Comparison of ENCODE assay signal across 19 cellular contexts in the genomic region with DNA sequence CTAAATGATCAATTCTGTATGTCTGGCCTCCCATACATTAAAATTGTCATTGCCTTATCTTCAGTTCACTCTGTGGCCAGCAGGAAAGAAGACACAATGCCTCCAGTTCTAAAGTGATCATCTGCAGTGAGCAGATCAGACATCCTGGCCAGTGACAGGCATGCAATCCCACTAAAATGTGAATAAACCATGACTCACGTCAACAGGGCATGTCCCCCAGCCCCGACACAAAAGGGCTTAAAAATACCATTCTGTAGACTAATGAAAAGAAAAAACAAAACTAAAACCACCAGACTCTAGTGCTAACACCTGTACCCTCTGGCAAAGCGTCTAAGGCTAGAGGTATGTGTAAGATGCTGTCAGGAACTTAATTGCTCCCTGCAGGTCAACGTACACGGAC. TPM values are rescaled to one million over a fixed set of nuclear protein-coding genes. Genes with fewer than 3 reads are reported as not detected.
A peak's percentile ranks its signal among the peaks of the same experiment; 100 is the strongest.
DNase-seq lines count a peak whose midpoint lies in the region; TF ChIP-seq lines count a peak whose summit lies in the region.
"Had no signal": no experiment of that assay in that cellular context is flagged by ENCODE, and none has a peak within 500 bp of the region (broad histone marks: within the 10 kb centered on the region; RNA-seq: fewer than 3 reads in every experiment).

No MANE protein-coding gene starts in this region.

- TF ChIP-seq CTCF in astrocyte of the spinal cord (IDR thresholded peaks at IDR 0.05; ENCODE audit: low read depth, low read length), result no peak

- no peak overlapping the region for H3K4me3 ChIP-seq in astrocyte of the spinal cord (ENCODE audit: low read depth, low read length)
- H3K4me3 ChIP-seq: ascending aorta, BLaER1, heart left ventricle, left lung had no signal

- DNase-seq in AG20443 (ENCODE audit: low spot score) (peak; percentile 40), M059J (ENCODE audit: low read depth) (peak; percentile 92), astrocyte of the spinal cord (ENCODE audit: low read depth, low spot score) (peak; percentile 87), kidney tubule cell (ENCODE audit: low spot score) (peak; percentile 77), NCI-H82 treated with DMSO at 0.1 percent for 48 hours (lab: John Stamatoyannopoulos, UW; ENCODE audit: unreplicated experiment) (no peak), NCI-H128 (lab: John Stamatoyannopoulos, UW; ENCODE audit: unreplicated experiment) (no peak)
- DNase-seq in NK-92 treated with Interleukin-12 subunit alpha and Interleukin-12 subunit beta, amount 100 ng/mL, for 24 hours (lab: John Stamatoyannopoulos, UW), result no peak
- DNase-seq in stimulated activated CD4-positive, alpha-beta T cell treated with anti-CD3 and anti-CD28 coated beads, Interleukin-4, amount 100 ng/mL, for 4 hours, result no peak
- DNase-seq: activated CD4-positive, alpha-beta T cell treated with anti-CD3 and anti-CD28 coated beads, Interleukin-2, amount 50 U/mL, for 48 hours; DMS79; effector CD8-positive, alpha-beta T cell; heart left ventricle; KBM-7; left lung; NCI-H146; stimulated activated CD4-positive, alpha-beta T cell treated with anti-CD3 and anti-CD28 coated beads, Interleukin-4, amount 100 ng/mL, for 1 hour had no signal

- in situ Hi-C loops in astrocyte of the spinal cord (cut with HindIII; ENCODE audit: low sequenced_read_pairs), result no loop called here

RNA-seq across cellular contexts. Expression of gene DDX31, which starts 38.5 kb away (rescaled TPM):
- total RNA-seq in M059J (2014; rRNA removed; shearing (Covaris generic)), result 11.6 and 18.0 TPM in 2 replicates

RNA-seq across cellular contexts. Expression of gene GTF3C4, which starts 39.0 kb away (rescaled TPM):
- 14.6 and 23.3 TPM in 2 replicates for total RNA-seq in M059J (2014; rRNA removed; shearing (Covaris generic))

RNA-seq across cellular contexts. Expression of gene BARHL1, which starts 48.9 kb away (rescaled TPM):
- total RNA-seq in M059J (2014; rRNA removed; shearing (Covaris generic)), result not detected in 2 replicates
- total RNA-seq: ascending aorta, heart left ventricle, left lung, NCI-H460 had no signal

Comparison
In these comparisons a context has a peak if more than half of its experiments do, and no peak if none do; other contexts are left out.
1. DNase-seq: peak in AG20443 (single experiment), M059J (single experiment), astrocyte of the spinal cord (single experiment) and kidney tubule cell (single experiment); none in NK-92 treated with Interleukin-12 subunit alpha and Interleukin-12 subunit beta, amount 100 ng/mL, for 24 hours (single experiment), NCI-H82 treated with DMSO at 0.1 percent for 48 hours (single experiment), NCI-H128 (single experiment) and stimulated activated CD4-positive, alpha-beta T cell treated with anti-CD3 and anti-CD28 coated beads, Interleukin-4, amount 100 ng/mL, for 4 hours (0 of 2).